Comparison of ENCODE assay signal across 13 cellular contexts in genomic region chr9:36161187-36161586, GRCh38. TPM values are rescaled to one million over a fixed set of nuclear protein-coding genes. Genes with fewer than 3 reads are reported as not detected.
DNase-seq lines count a peak whose midpoint lies in the region; ATAC-seq, FAIRE-seq and TF ChIP-seq lines count a peak whose summit lies in the region.
"Had no signal": no experiment of that assay in that cellular context is flagged by ENCODE, and none has a peak within 500 bp of the region (broad histone marks: within the 10 kb centered on the region; RNA-seq: fewer than 3 reads in every experiment).

No MANE protein-coding gene starts in this region.

- H3K27me3 ChIP-seq in gastroesophageal sphincter, result no peaks in the 10 kb centered on the region
- peaks cover 0 to 4% (median 0%) of the 10 kb centered on the region in 7 donors for H3K27me3 ChIP-seq in spleen (replicated peaks in 1 of 7)
- H3K27me3 ChIP-seq in Caco-2 (replicated peaks; ENCODE audit: control insufficient read depth, insufficient read depth, low read length), result no peaks in the 10 kb centered on the region
- H3K27me3 ChIP-seq: suprapubic skin had no signal

- H3K36me3 ChIP-seq in gastroesophageal sphincter (peaks cover 0 to 12% of the 10 kb centered on the region in 2 donors), spleen (peaks cover 0 to 49% (median 5%) of the 10 kb centered on the region in 6 donors), Caco-2 (ENCODE audit: control insufficient read depth, insufficient read depth, low read length) (no peaks in the 10 kb centered on the region)
- H3K36me3 ChIP-seq: suprapubic skin had no signal

- H3K27me3 Mint-ChIP-seq in Caco-2 (ENCODE audit: insufficient read depth, unreplicated experiment), result peaks cover 3% of the 10 kb centered on the region

- H3K9me3 Mint-ChIP-seq in Caco-2 (ENCODE audit: unreplicated experiment), result no peaks in the 10 kb centered on the region

- no peak overlapping the region for H3K4me3 Mint-ChIP-seq in Caco-2 (ENCODE audit: unreplicated experiment)

- ATAC-seq in gastroesophageal sphincter, result no peak
- ATAC-seq in GM19324 (IDR thresholded peaks at IDR 0.05; ENCODE audit: low FRiP score, unreplicated experiment), result no peak

- H3K4me3 ChIP-seq in gastroesophageal sphincter (no peak overlapping the region), spleen (no peak overlapping the region), Caco-2 (ENCODE audit: low read depth, low read length) (no peak overlapping the region)
- H3K4me3 ChIP-seq: suprapubic skin had no signal

- POLR2A ChIA-PET in Caco-2 (lab: Charles Lee), result no interaction called here

- intact Hi-C loops in spleen (cut with DNase I; ENCODE audit: low total_unique reads) (no loop called here), Caco-2 (cut with micrococcal nuclease; ENCODE audit: unreplicated experiment) (no loop called here)

- BruUV-seq in Caco-2 (replicated peaks; lab: Mats Ljungman, UMichigan), result no TSS peak

- TF ChIP-seq POLR2A in gastroesophageal sphincter (IDR thresholded peaks at IDR 0.05) (no peak), spleen (IDR thresholded peaks at IDR 0.05) (no peak), GM12892 (IDR thresholded peaks at IDR 0.05; ENCODE audit: low read depth, low read length) (no peak)

- FAIRE-seq in GM12892 (lab: Jason Lieb, UNC), result no peak
- FAIRE-seq: endometrium had no signal

- no peak for TF ChIP-seq CTCF in gastroesophageal sphincter (IDR thresholded peaks at IDR 0.05)
- TF ChIP-seq CTCF in spleen (IDR thresholded peaks at IDR 0.05 in 8 of 11, conservative IDR thresholded peaks at IDR 0.05 in 3 of 11), result no peak
- no peak for TF ChIP-seq CTCF in Caco-2 (IDR thresholded peaks at IDR 0.05; ENCODE audit: insufficient read depth in 1 of 2, low read depth in 1 of 2, low read length in 1 of 2, severe bottlenecking in 1 of 2, unreplicated experiment in 1 of 2)

- H3K9me3 ChIP-seq in gastroesophageal sphincter, result no peaks in the 10 kb centered on the region
- H3K9me3 ChIP-seq in spleen, result peaks cover 0 to 7% (median 4%) of the 10 kb centered on the region in 8 donors
- no peaks in the 10 kb centered on the region for H3K9me3 ChIP-seq in Caco-2
- H3K9me3 ChIP-seq: suprapubic skin had no signal

- WGBS in adipose tissue, 3 donors, result 78 to 95% (median 84%) methylated on average over 2 of the region's 2 CpGs
- 34 to 86% methylated on average over 2 of the region's 2 CpGs for WGBS in gastroesophageal sphincter (ENCODE audit: low coverage in 1 of 2), 2 donors
- 84 to 100% (median 98%) methylated on average over 2 of the region's 2 CpGs for WGBS in spleen, 5 donors

- DNase-seq in GM03348 (ENCODE audit: low spot score) (peak; percentile 52), spleen (peak; percentile 2), Caco-2 (no peak), GM12892 (ENCODE audit: insufficient read length) (no peak)
- DNase-seq: activated CD4-positive, alpha-beta T cell treated with anti-CD3 and anti-CD28 coated beads for 1 hour; activated T-cell treated with anti-CD3 and anti-CD28 coated beads, Interleukin-2, amount 50 U/mL, for 48 hours; Calu3; NCI-H2171 had no signal

- H3K27ac ChIP-seq in adipose tissue (ENCODE audit: low read depth, low read length), result peak overlapping the region; percentile 70
- peak overlapping the region in 3 of 4 donors; percentile 72 to 85 (median 84) for H3K27ac ChIP-seq in gastroesophageal sphincter
- peak overlapping the region in 1 of 8 donors; percentile 3 for H3K27ac ChIP-seq in spleen
- H3K27ac ChIP-seq: suprapubic skin had no signal

- H3K27ac Mint-ChIP-seq in Caco-2 (ENCODE audit: unreplicated experiment), result no peak overlapping the region

- CTCF ChIA-PET in Caco-2 (lab: Charles Lee), result no interaction called here

- H3K36me3 Mint-ChIP-seq in Caco-2 (ENCODE audit: insufficient read depth, unreplicated experiment), result no peaks in the 10 kb centered on the region

- H3K4me1 ChIP-seq in gastroesophageal sphincter, result peaks cover 5 to 82% (median 38%) of the 10 kb centered on the region in 3 donors
- peaks cover 3 to 42% (median 23%) of the 10 kb centered on the region in 6 donors for H3K4me1 ChIP-seq in spleen
- H3K4me1 ChIP-seq in Caco-2, result peaks cover 8% of the 10 kb centered on the region

- no peak for TF ChIP-seq EP300 in gastroesophageal sphincter (IDR thresholded peaks at IDR 0.05)

- no peaks in the 10 kb centered on the region for H3K4me1 Mint-ChIP-seq in Caco-2 (ENCODE audit: low read depth, unreplicated experiment)

RNA-seq across cellular contexts. Expression of gene CCIN, which starts 8.0 kb away (rescaled TPM):
- under 1 TPM in 1 of 3 donors, not detected in 2; 0.56 TPM for polyA plus RNA-seq in adipose tissue
- 1 to 10 TPM in 2 of 4 donors, under 1 TPM in 1, not detected in 1; 0.31 to 1.7 (median 1.5) TPM for total RNA-seq in gastroesophageal sphincter
- total RNA-seq in spleen, result 1 to 10 TPM in 1 of 7 donors, under 1 TPM in 3, not detected in 3; 0.13 to 1.0 (median 0.46) TPM
- under 1 TPM; 0.03 to 0.09 (median 0.03) TPM for polyA plus RNA-seq in spleen
- total RNA-seq in Caco-2 (2022), result not detected in 2 replicates
- not detected for polyA plus RNA-seq in GM12892 (2012; ENCODE audit: missing spikeins)
- total RNA-seq: Calu3, suprapubic skin had no signal

RNA-seq across cellular contexts. Expression of gene GLIPR2, which starts 24.7 kb away (rescaled TPM):
- polyA plus RNA-seq in adipose tissue, result 10 to 100 TPM in 2 of 3 donors, 1 to 10 TPM in 1; 4.0 to 67.7 (median 43.7) TPM
- 10 to 100 TPM; 52.8 to 76.8 (median 59.8) TPM for total RNA-seq in gastroesophageal sphincter
- total RNA-seq in spleen, result 10 to 100 TPM; 25.4 to 72.1 (median 42.1) TPM
- polyA plus RNA-seq in spleen, result 10 to 100 TPM; 25.2 to 37.5 (median 30.3) TPM
- 1.6 and 1.9 TPM in 2 replicates for total RNA-seq in Caco-2 (2022)
- polyA plus RNA-seq in GM12892 (2012; ENCODE audit: missing spikeins), result 4.0 TPM

RNA-seq across cellular contexts. Expression of gene CLTA, which starts 29.5 kb away (rescaled TPM):
- 100 to 1,000 TPM; 116 to 202 (median 185) TPM for polyA plus RNA-seq in adipose tissue
- total RNA-seq in gastroesophageal sphincter, result 100 to 1,000 TPM; 136 to 195 (median 158) TPM
- 100 to 1,000 TPM; 122 to 166 (median 140) TPM for total RNA-seq in spleen
- 100 to 1,000 TPM in 2 of 3 donors, 10 to 100 TPM in 1; 92.0 to 176 (median 133) TPM for polyA plus RNA-seq in spleen
- total RNA-seq in Caco-2 (2022), result 256 and 269 TPM in 2 replicates
- polyA plus RNA-seq in GM12892 (2012; ENCODE audit: missing spikeins), result 157 TPM

Comparison
In these comparisons a context has a peak if more than half of its experiments do, and no peak if none do; other contexts are left out.
1. DNase-seq: peak in GM03348 (single experiment) and spleen (single experiment); none in Caco-2 (0 of 2) and GM12892 (single experiment).